ENCODE assay signal across 8 cellular contexts in genomic region chr12:89544730-89545184, GRCh38. TPM values are rescaled to one million over a fixed set of nuclear protein-coding genes. Genes with fewer than 3 reads are reported as not detected.
DNase-seq lines count a peak whose midpoint lies in the region; ATAC-seq and TF ChIP-seq lines count a peak whose summit lies in the region.

No MANE protein-coding gene starts in this region.

- peaks cover 9% of the 10 kb centered on the region for H3K4me1 Mint-ChIP-seq in T-helper 2 cell treated with Interferon-gamma antibody and Interleukin-4, amounts not matched to agents 5 μg/mL and 100 μg/mL, for 36 hours (ENCODE audit: low read depth)

- H3K4me3 ChIP-seq in fibroblast of mammary gland (ENCODE audit: control insufficient read depth, low read depth, low read length) (no peak overlapping the region), coronary artery (no peak overlapping the region)

- no peak overlapping the region for H3K27ac ChIP-seq in coronary artery

- no peaks in the 10 kb centered on the region for H3K9me3 Mint-ChIP-seq in T-helper 2 cell treated with Interferon-gamma antibody and Interleukin-4, amounts not matched to agents 5 μg/mL and 100 μg/mL, for 36 hours

- ATAC-seq in GM21447 (IDR thresholded peaks at IDR 0.05; ENCODE audit: unreplicated experiment) = peak; percentile 50

- H3K27me3 Mint-ChIP-seq in T-helper 2 cell treated with Interferon-gamma antibody and Interleukin-4, amounts not matched to agents 5 μg/mL and 100 μg/mL, for 36 hours (ENCODE audit: low read depth) = peaks cover 1% of the 10 kb centered on the region

- H3K4me3 Mint-ChIP-seq in T-helper 2 cell treated with Interferon-gamma antibody and Interleukin-4, amounts not matched to agents 5 μg/mL and 100 μg/mL, for 36 hours = no peak overlapping the region

- H3K27ac Mint-ChIP-seq in T-helper 2 cell treated with Interferon-gamma antibody and Interleukin-4, amounts not matched to agents 5 μg/mL and 100 μg/mL, for 36 hours = no peak overlapping the region

- TF ChIP-seq CTCF in fibroblast of mammary gland (conservative IDR thresholded peaks at IDR 0.05; ENCODE audit: control insufficient read depth, insufficient read depth, low read depth, low read length) (no peak), coronary artery (IDR thresholded peaks at IDR 0.05) (no peak)

- H3K36me3 Mint-ChIP-seq in T-helper 2 cell treated with Interferon-gamma antibody and Interleukin-4, amounts not matched to agents 5 μg/mL and 100 μg/mL, for 36 hours (ENCODE audit: low read depth) = peaks cover 2% of the 10 kb centered on the region

- DNase-seq in NCI-H524 treated with DMSO at 0.1 percent for 48 hours (lab: John Stamatoyannopoulos, UW) (peak; percentile 97), fibroblast of mammary gland (ENCODE audit: low read depth) (peak; percentile 36), renal cortical epithelial cell (ENCODE audit: low read depth) (peak; percentile 90), coronary artery (ENCODE audit: low spot score) (no peak), mesenteric fat pad (ENCODE audit: low spot score) (no peak)
- DNase-seq in activated effector memory CD4-positive, alpha-beta T cell treated with anti-CD3 and anti-CD28 coated beads, Interleukin-2, amount 50 U/mL, for 16 hours = no peak
- DNase-seq in T-helper 2 cell treated with Interferon-gamma antibody and Interleukin-4, amounts not matched to agents 5 μg/mL and 100 μg/mL, for 36 hours (ENCODE audit: low spot score) = no peak

RNA-seq across cellular contexts. Expression of gene POC1B, which starts 18.9 kb away (rescaled TPM):
- total RNA-seq in renal cortical epithelial cell (17.3 and 17.4 TPM in 2 replicates), mesenteric fat pad (12.8 TPM)

RNA-seq across cellular contexts. Expression of gene GALNT4, which starts 20.2 kb away (rescaled TPM):
- total RNA-seq in renal cortical epithelial cell (13.8 and 16.0 TPM in 2 replicates), mesenteric fat pad (6.7 TPM)

Comparison
In these comparisons a context has a peak if more than half of its experiments do, and no peak if none do; other contexts are left out.
1. DNase-seq: peak in NCI-H524 treated with DMSO at 0.1 percent for 48 hours (single experiment), fibroblast of mammary gland (single experiment) and renal cortical epithelial cell (single experiment); none in coronary artery (single experiment), activated effector memory CD4-positive, alpha-beta T cell treated with anti-CD3 and anti-CD28 coated beads, Interleukin-2, amount 50 U/mL, for 16 hours (single experiment), T-helper 2 cell treated with Interferon-gamma antibody and Interleukin-4, amounts not matched to agents 5 μg/mL and 100 μg/mL, for 36 hours (single experiment) and mesenteric fat pad (single experiment).